8 cellular contexts compared by ENCODE assay signal in genomic region chr21:32278518-32279376, GRCh38. TPM values are rescaled to one million over a fixed set of nuclear protein-coding genes. Genes with fewer than 3 reads are reported as not detected.
DNase-seq lines count a peak whose midpoint lies in the region; ATAC-seq and TF ChIP-seq lines count a peak whose summit lies in the region.

Gene MIS18A (minus strand): TSS chr21:32279049. CDS start chr21:32279014, 35 bp downstream.

- intact Hi-C loops in spleen (cut with DNase I; ENCODE audit: low total_unique reads) = no loop called here

- H3K27me3 ChIP-seq in AG04450 (ENCODE audit: control insufficient read depth, insufficient read depth, low read length) (no peaks in the 10 kb centered on the region), spleen (replicated peaks in 1 of 7) (no peaks in the 10 kb centered on the region)

- H3K4me1 Mint-ChIP-seq in WTC11 (peaks cover 16% of the 10 kb centered on the region), immature natural killer cell (peaks cover 25 to 34% of the 10 kb centered on the region in 2 donors)

- H3K4me3 ChIP-seq in AG04450 (ENCODE audit: low read depth, low read length) (peak within 1 kb of the TSS; percentile 94), spleen (peak within 1 kb of the TSS; percentile 44 to 99 (median 95))

- H3K27me3 Mint-ChIP-seq in WTC11 (ENCODE audit: low read depth) = no peaks in the 10 kb centered on the region
- H3K27me3 Mint-ChIP-seq in immature natural killer cell (ENCODE audit: low read depth in 3 of 3) = peaks cover 6 to 21% (median 8%) of the 10 kb centered on the region in 3 donors

- peaks cover 12 to 31% (median 22%) of the 10 kb centered on the region in 6 donors for H3K4me1 ChIP-seq in spleen

- H3K9me3 ChIP-seq in AG04450 (ENCODE audit: control insufficient read depth, insufficient read depth, low read length) (no peaks in the 10 kb centered on the region), spleen (no peaks in the 10 kb centered on the region)

- peak within 1 kb of the TSS; percentile 77 for H3K27ac ChIP-seq in AG04450 (ENCODE audit: low read depth, low read length)
- peak within 1 kb of the TSS; percentile 79 for H3K27ac ChIP-seq in caudate nucleus (ENCODE audit: low read depth, low read length)
- H3K27ac ChIP-seq in spleen = peak within 1 kb of the TSS; percentile 11 to 80 (median 70)

- POLR2A ChIA-PET in AG04450 (lab: Yijun Ruan, JAX) (interaction anchor here (0.6 to 1.2 kb wide), 2 partner anchors 13 to 492 kb away, joined by 3 read pairs; partner anchors contain the start of gene PAXBP1), WTC11 (lab: Charles Lee) (no interaction called here)

- peak within 1 kb of the TSS; percentile 96 for H3K27ac Mint-ChIP-seq in WTC11
- H3K27ac Mint-ChIP-seq in immature natural killer cell = peak within 1 kb of the TSS; percentile 92 to 97 (median 94)

- CTCF ChIA-PET in AG04450 (lab: Charles Lee) (interaction anchor here (0.6 to 1.6 kb wide), 4 partner anchors 14 to 921 kb away, joined by 3 to 10 read pairs (median 6); no protein-coding TSS in a partner anchor), WTC11 (lab: Charles Lee) (interaction anchor here (1.1 to 2.7 kb wide), 4 partner anchors 28 to 413 kb away, joined by 3 to 16 read pairs (median 8); no protein-coding TSS in a partner anchor)

- ATAC-seq in GM18909 (IDR thresholded peaks at IDR 0.05; ENCODE audit: poor library complexity, unreplicated experiment) (peak; percentile 90), HG03175 (IDR thresholded peaks at IDR 0.05; ENCODE audit: unreplicated experiment) (peak; percentile 98), WTC11 (peak; percentile 92)

- DNase-seq in AG04450 (ENCODE audit: low read depth, low spot score) (peak; percentile 91), NCI-H226 (peak; percentile 91), WTC11 (ENCODE audit: low spot score) (peak; percentile 96), caudate nucleus (lab: John Stamatoyannopoulos, UW) (peak; percentile 43 to 97 (median 89)), immature natural killer cell (peak; percentile 95 to 96 (median 96)), spleen (peak; percentile 98)

- H3K4me3 Mint-ChIP-seq in WTC11 = peak within 1 kb of the TSS; percentile 99
- H3K4me3 Mint-ChIP-seq in immature natural killer cell = peak within 1 kb of the TSS; percentile 98 to 100 (median 99)

- no peak for TF ChIP-seq CTCF in AG04450 (IDR thresholded peaks at IDR 0.05; ENCODE audit: low read depth, low read length)
- TF ChIP-seq CTCF in WTC11 (IDR thresholded peaks at IDR 0.05) = no peak
- peak in 6 of 11 experiments; percentile 12 to 49 (median 34) for TF ChIP-seq CTCF in spleen (IDR thresholded peaks at IDR 0.05 in 8 of 11, conservative IDR thresholded peaks at IDR 0.05 in 3 of 11)

- WGBS in spleen, 5 donors = 0 to 1% (median 0%) methylated on average over 34 to 69 of the region's 69 CpGs

- H3K9me3 Mint-ChIP-seq in WTC11 (no peaks in the 10 kb centered on the region), immature natural killer cell (no peaks in the 10 kb centered on the region)

- H3K36me3 ChIP-seq in spleen = peaks cover 0 to 16% (median 1%) of the 10 kb centered on the region in 6 donors

- H3K36me3 Mint-ChIP-seq in WTC11 (peaks cover 11% of the 10 kb centered on the region), immature natural killer cell (peaks cover 0 to 12% (median 3%) of the 10 kb centered on the region in 3 donors)

- no peak for TF ChIP-seq POLR2A in spleen (IDR thresholded peaks at IDR 0.05)

TF ChIP-seq in WTC11, 78 proteins besides CTCF, POLR2A, EP300 and RAD21 (continues in another document):
- TF ChIP-seq SP1 (CRISPR knock-in tag; conservative IDR thresholded peaks at IDR 0.05) (peak; percentile 91), ATF2 (CRISPR knock-in tag; IDR thresholded peaks at IDR 0.05; ENCODE audit: borderline replicate concordance, low read depth) (no peak), E2F1 (CRISPR knock-in tag; IDR thresholded peaks at IDR 0.05) (no peak), FOXP4 (CRISPR knock-in tag; IDR thresholded peaks at IDR 0.05) (peak; percentile 69; the same call in 1 of the 2 replicates), ZNF232 (CRISPR knock-in tag; IDR thresholded peaks at IDR 0.05) (peak; percentile 75; the same call in 1 of the 2 replicates), MYBL2 (CRISPR knock-in tag; IDR thresholded peaks at IDR 0.05) (peak; percentile 70), TEAD1 (CRISPR knock-in tag; IDR thresholded peaks at IDR 0.05) (peak; percentile 46; the same call in 1 of the 2 replicates), NFE2L1 (CRISPR knock-in tag; IDR thresholded peaks at IDR 0.05) (peak; percentile 32; the same call in 1 of the 2 replicates), JUN (CRISPR knock-in tag; IDR thresholded peaks at IDR 0.05) (peak; percentile 55; the same call in 1 of the 2 replicates), JAZF1 (CRISPR knock-in tag; IDR thresholded peaks at IDR 0.05) (no peak), E2F4 (CRISPR knock-in tag; IDR thresholded peaks at IDR 0.05; ENCODE audit: borderline replicate concordance, low read depth) (peak; percentile 89), ZNF219 (CRISPR knock-in tag; IDR thresholded peaks at IDR 0.05; ENCODE audit: borderline replicate concordance) (no peak), NFATC4 (CRISPR knock-in tag; IDR thresholded peaks at IDR 0.05) (no peak), FOXP1 (CRISPR knock-in tag; IDR thresholded peaks at IDR 0.05; ENCODE audit: borderline replicate concordance) (peak; percentile 55; the same call in 1 of the 2 replicates), GABPB1 (CRISPR knock-in tag; IDR thresholded peaks at IDR 0.05) (peak; percentile 22; the same call in 1 of the 2 replicates), SMAD3 (CRISPR knock-in tag; IDR thresholded peaks at IDR 0.05; ENCODE audit: borderline replicate concordance) (peak; percentile 84; the same call in 1 of the 2 replicates)

RNA-seq across cellular contexts. Expression of gene MIS18A, which starts in this region (rescaled TPM):
- polyA plus RNA-seq in AG04450 (2011; rRNA removed) (4.7 and 6.3 TPM in 2 replicates), immature natural killer cell (10 to 100 TPM in 1 of 3 donors, 1 to 10 TPM in 2; 6.3 to 10.3 (median 8.7) TPM), spleen (10 to 100 TPM in 1 of 3 donors, 1 to 10 TPM in 2; 7.5 to 10.0 (median 8.2) TPM)
- polyA minus RNA-seq in AG04450 (2011; rRNA and poly(A)+ RNA removed) = 0.70 and 0.83 TPM in 2 replicates
- total RNA-seq in WTC11 (2021) (55.9 to 60.6 TPM (median 58.4 TPM) in 3 replicates), spleen (1 to 10 TPM; 4.2 to 7.7 (median 6.3) TPM)

Comparison
In these comparisons a context has a peak if more than half of its experiments do, and no peak if none do; other contexts are left out.
1. Peak in every context shown above with its lines: DNase-seq, ATAC-seq, H3K4me3 ChIP-seq and H3K27ac ChIP-seq.
2. CTCF ChIP-seq: peak in spleen (6 of 11); none in AG04450 (single experiment) and WTC11 (single experiment).